Comparison of ENCODE assay signal across 8 cellular contexts in genomic region chr5:140345919-140346347, GRCh38. TPM values are rescaled to one million over a fixed set of nuclear protein-coding genes. Genes with fewer than 3 reads are reported as not detected.
DNase-seq lines count a peak whose midpoint lies in the region; ATAC-seq and TF ChIP-seq lines count a peak whose summit lies in the region.

No MANE protein-coding gene starts in this region.

- H3K4me3 ChIP-seq in AG04449 (ENCODE audit: low read depth, low read length) (peak overlapping the region; percentile 79), esophagus (ENCODE audit: low read depth in 1 of 2, low read length in 2 of 2) (peak overlapping the region; percentile 57 to 76), mucosa of descending colon (peak overlapping the region; percentile 57), urinary bladder (ENCODE audit: low read depth, low read length) (peak overlapping the region; percentile 57)

- H3K4me3 Mint-ChIP-seq in T-cell, result peak overlapping the region; percentile 66 to 81 (median 74)

- intact Hi-C loops in mucosa of descending colon (cut with DNase I, micrococcal nuclease), result loop anchor here in 1 of 2 donors (5.0 kb wide), 1 partner anchor 179 kb away; no protein-coding TSS in a partner anchor

- H3K36me3 ChIP-seq in esophagus (ENCODE audit: control insufficient read depth in 2 of 2, insufficient read depth in 2 of 2, low read length in 1 of 2) (peaks cover 0 to 17% of the 10 kb centered on the region in 2 donors), mucosa of descending colon (ENCODE audit: low read depth) (no peaks in the 10 kb centered on the region), urinary bladder (ENCODE audit: insufficient read depth) (no peaks in the 10 kb centered on the region)

- TF ChIP-seq CTCF in AG04449 (IDR thresholded peaks at IDR 0.05; ENCODE audit: insufficient read depth, low read length, missing control alignments) (peak; percentile 51), mucosa of descending colon (IDR thresholded peaks at IDR 0.05) (no peak)

- H3K9me3 Mint-ChIP-seq in T-cell, result no peaks in the 10 kb centered on the region

- H3K9me3 ChIP-seq in esophagus (ENCODE audit: control insufficient read depth in 2 of 2, insufficient read depth in 1 of 2, low read depth in 1 of 2, low read length in 1 of 2) (no peaks in the 10 kb centered on the region), mucosa of descending colon (no peaks in the 10 kb centered on the region)

- no peak overlapping the region for H3K27ac Mint-ChIP-seq in T-cell

- peaks cover 45 to 55% (median 51%) of the 10 kb centered on the region in 3 donors for H3K4me1 Mint-ChIP-seq in T-cell

- POLR2A ChIA-PET in AG04449 (lab: Yijun Ruan, JAX) (interaction anchor here (0.7 to 3.4 kb wide), 30 partner anchors 9 to 171 kb away, joined by 3 to 64 read pairs (median 5); partner anchors contain the start of genes CYSTM1 and PFDN1), T-cell (lab: Charles Lee) (no interaction called here)

- peaks cover 3 to 21% of the 10 kb centered on the region in 2 donors for H3K4me1 ChIP-seq in esophagus (ENCODE audit: control insufficient read depth in 2 of 2, insufficient read depth in 2 of 2, low read length in 1 of 2)
- H3K4me1 ChIP-seq in mucosa of descending colon (ENCODE audit: low read depth), result peaks cover 33% of the 10 kb centered on the region
- H3K4me1 ChIP-seq in urinary bladder (ENCODE audit: insufficient read depth), result no peaks in the 10 kb centered on the region

- 5 to 14% methylated on average over 25 to 35 of the region's 35 CpGs for WGBS in esophagus, 2 donors
- WGBS in urinary bladder, result 3% methylated on average over 35 of the region's 35 CpGs

- no peaks in the 10 kb centered on the region for H3K36me3 Mint-ChIP-seq in T-cell

- ATAC-seq in GM18499 (IDR thresholded peaks at IDR 0.05; ENCODE audit: insufficient read depth, unreplicated experiment) (peak; percentile 7), HG03342 (IDR thresholded peaks at IDR 0.05; ENCODE audit: unreplicated experiment) (peak; percentile 7), T-cell (replicated peaks in 1 of 4) (peak in 1 of 4 experiments; percentile 28), mucosa of descending colon (peak; percentile 38), GM21447 (IDR thresholded peaks at IDR 0.05; ENCODE audit: unreplicated experiment) (no peak)

- H3K27me3 Mint-ChIP-seq in T-cell, result peaks cover 0 to 8% of the 10 kb centered on the region in 2 donors

- CTCF ChIA-PET in AG04449 (lab: Yijun Ruan, JAX), result interaction anchor here (0.6 to 24.4 kb wide), 29 partner anchors 9 to 273 kb away, joined by 3 to 1796 read pairs (median 5); partner anchors contain the start of genes PFDN1 and SLC4A9
- CTCF ChIA-PET in T-cell (lab: Charles Lee), result interaction anchor here (0.6 to 2.3 kb wide), 11 partner anchors 9 to 380 kb away, joined by 3 to 13 read pairs (median 3); partner anchors contain the start of genes ANKHD1 (in 1 of the 2) and PFDN1 (in 1 of the 2)

- H3K27ac ChIP-seq in esophagus (ENCODE audit: low read depth in 2 of 2, low read length in 1 of 2) (peak overlapping the region; percentile 81 to 90), urinary bladder (ENCODE audit: low read depth) (no peak overlapping the region)

- H3K27me3 ChIP-seq in esophagus (ENCODE audit: control insufficient read depth in 1 of 2, insufficient read depth in 2 of 2, low read length in 2 of 2), result no peaks in the 10 kb centered on the region

- no peak for DNase-seq in AG04449 (ENCODE audit: low read depth, low spot score)
- DNase-seq in T-cell, result peak in 2 of 34 experiments; percentile 5
- DNase-seq in mucosa of descending colon, result peak; percentile 58 to 81 (median 76)

RNA-seq across cellular contexts. Expression of gene HBEGF, which starts 0.5 kb away (rescaled TPM):
- total RNA-seq in T-cell (1 to 10 TPM in 3 of 5 donors, under 1 TPM in 2; 0.47 to 2.8 (median 1.9) TPM), mucosa of descending colon (10 to 100 TPM in 2 of 3 donors, 1 to 10 TPM in 1; 8.8 to 15.7 (median 13.1) TPM), urinary bladder (9.7 TPM)
- polyA plus RNA-seq in esophagus (10 to 100 TPM in 1 of 2 donors, 1 to 10 TPM in 1; 9.3 to 23.5 TPM), urinary bladder (13.5 TPM)

RNA-seq across cellular contexts. Expression of gene SLC4A9, which starts 14.1 kb away (rescaled TPM):
- total RNA-seq in T-cell (under 1 TPM in 1 of 5 donors, not detected in 4; 0.18 TPM), mucosa of descending colon (under 1 TPM in 2 of 3 donors, not detected in 1; 0.23 to 0.46 TPM), urinary bladder (0.11 TPM)
- polyA plus RNA-seq in esophagus (under 1 TPM; 0.14 to 0.20 TPM), urinary bladder (0.06 TPM)

RNA-seq across cellular contexts. Expression of gene PFDN1, which starts 43.0 kb away (rescaled TPM):
- total RNA-seq in T-cell (10 to 100 TPM; 26.9 to 32.2 (median 28.1) TPM), mucosa of descending colon (10 to 100 TPM; 33.5 to 48.0 (median 35.9) TPM), urinary bladder (40.6 TPM)
- polyA plus RNA-seq in esophagus (10 to 100 TPM; 65.4 to 67.6 TPM), urinary bladder (86.5 TPM)

RNA-seq across cellular contexts. Expression of gene ANKHD1, which starts 55.7 kb away (rescaled TPM):
- total RNA-seq in T-cell (100 to 1,000 TPM; 184 to 220 (median 203) TPM), mucosa of descending colon (100 to 1,000 TPM; 134 to 135 (median 134) TPM), urinary bladder (219 TPM)
- polyA plus RNA-seq in esophagus (10 to 100 TPM; 37.7 to 43.2 TPM), urinary bladder (53.4 TPM)
